Comparison of ENCODE assay signal across 8 cellular contexts in genomic region chr6:11143394-11144371, GRCh38. TPM values are rescaled to one million over a fixed set of nuclear protein-coding genes. Genes with fewer than 3 reads are reported as not detected.
DNase-seq lines count a peak whose midpoint lies in the region; ATAC-seq and TF ChIP-seq lines count a peak whose summit lies in the region.
"Had no signal": no experiment of that assay in that cellular context is flagged by ENCODE, and none has a peak within 500 bp of the region (broad histone marks: within the 10 kb centered on the region; RNA-seq: fewer than 3 reads in every experiment).

No MANE protein-coding gene starts in this region.

- CTCF ChIA-PET in CD4-positive, alpha-beta memory T cell (lab: Charles Lee; ENCODE audit: partially characterized antibody) = interaction anchor here (0.8 to 5.9 kb wide), 9 partner anchors 21 to 432 kb away, joined by 3 to 167 read pairs (median 8); no protein-coding TSS in a partner anchor

- no peaks in the 10 kb centered on the region for H3K9me3 Mint-ChIP-seq in CD4-positive, alpha-beta memory T cell
- H3K9me3 Mint-ChIP-seq: naive thymus-derived CD8-positive, alpha-beta T cell had no signal

- H3K4me1 Mint-ChIP-seq in CD4-positive, alpha-beta memory T cell = peaks cover 0 to 4% (median 0%) of the 10 kb centered on the region in 4 donors

- no peaks in the 10 kb centered on the region for H3K36me3 ChIP-seq in thyroid gland
- H3K36me3 ChIP-seq in CD4-positive, alpha-beta memory T cell (ENCODE audit: insufficient read depth, low read length) = no peaks in the 10 kb centered on the region

- peaks cover 0 to 3% of the 10 kb centered on the region in 2 donors for H3K36me3 Mint-ChIP-seq in CD4-positive, alpha-beta memory T cell
- H3K36me3 Mint-ChIP-seq: naive thymus-derived CD8-positive, alpha-beta T cell had no signal

- no peak overlapping the region for H3K27ac ChIP-seq in thyroid gland
- no peak overlapping the region for H3K27ac ChIP-seq in CD4-positive, alpha-beta memory T cell (ENCODE audit: low read depth, low read length)

- no peaks in the 10 kb centered on the region for H3K4me1 ChIP-seq in thyroid gland
- no peaks in the 10 kb centered on the region for H3K4me1 ChIP-seq in CD4-positive, alpha-beta memory T cell (ENCODE audit: insufficient read depth, low read length)

- POLR2A ChIA-PET in CD4-positive, alpha-beta memory T cell (lab: Charles Lee; ENCODE audit: partially characterized antibody) = no interaction called here

- no peak overlapping the region for H3K4me3 Mint-ChIP-seq in CD4-positive, alpha-beta memory T cell
- H3K4me3 Mint-ChIP-seq: naive thymus-derived CD8-positive, alpha-beta T cell had no signal

- peak; percentile 87 for ATAC-seq in left ventricle myocardium superior

- no peak for TF ChIP-seq CTCF in thyroid gland (IDR thresholded peaks at IDR 0.05)

- peak; percentile 87 for DNase-seq in HS-5 (ENCODE audit: low read depth)
- DNase-seq in SKM-1 treated with dmso at 0.1 percent for 144 hours (lab: John Stamatoyannopoulos, UW; ENCODE audit: unreplicated experiment) = peak; percentile 81
- DNase-seq in left ventricle myocardium superior = peak; percentile 56
- peak; percentile 8 to 19 for DNase-seq in thyroid gland
- no peak for DNase-seq in NCI-H510A (lab: John Stamatoyannopoulos, UW)
- DNase-seq in CD4-positive, alpha-beta memory T cell = no peak
- no peak for DNase-seq in activated CD8-positive, alpha-beta memory T cell treated with anti-CD3 and anti-CD28 coated beads, Interleukin-2, amount 50 U/mL, for 48 hours

- no peaks in the 10 kb centered on the region for H3K27me3 ChIP-seq in thyroid gland
- H3K27me3 ChIP-seq in CD4-positive, alpha-beta memory T cell (ENCODE audit: insufficient read depth, low read length) = no peaks in the 10 kb centered on the region

- TF ChIP-seq POLR2A in thyroid gland (IDR thresholded peaks at IDR 0.05) = no peak

- intact Hi-C loops in left ventricle myocardium superior (cut with micrococcal nuclease) (loop anchor here (1.0 to 10.0 kb wide), 2 partner anchors 353 to 431 kb away; no protein-coding TSS in a partner anchor), thyroid gland (cut with DNase I) (loop anchor here (2.0 to 10.0 kb wide), 2 partner anchors 355 to 431 kb away; no protein-coding TSS in a partner anchor)
- intact Hi-C loops in CD4-positive, alpha-beta memory T cell (cut with micrococcal nuclease) = loop anchor here (1.0 to 2.0 kb wide), 3 partner anchors 29 to 432 kb away; no protein-coding TSS in a partner anchor

- H3K27ac Mint-ChIP-seq in CD4-positive, alpha-beta memory T cell = no peak overlapping the region
- H3K27ac Mint-ChIP-seq: naive thymus-derived CD8-positive, alpha-beta T cell had no signal

- no peak overlapping the region for H3K4me3 ChIP-seq in thyroid gland (replicated peaks in 1 of 3)
- H3K4me3 ChIP-seq in CD4-positive, alpha-beta memory T cell (ENCODE audit: low read length in 2 of 2) = no peak overlapping the region

- 90 to 94% methylated on average over 10 of the region's 10 CpGs for WGBS in thyroid gland, 2 donors

- no peaks in the 10 kb centered on the region for H3K9me3 ChIP-seq in thyroid gland
- no peaks in the 10 kb centered on the region for H3K9me3 ChIP-seq in CD4-positive, alpha-beta memory T cell (ENCODE audit: control insufficient read depth in 1 of 2, low read length in 2 of 2)

- no peaks in the 10 kb centered on the region for H3K27me3 Mint-ChIP-seq in CD4-positive, alpha-beta memory T cell

RNA-seq across cellular contexts. Expression of gene ERVFRD-1, which starts 32.2 kb away (rescaled TPM):
- 0.12 TPM for total RNA-seq in left ventricle myocardium superior
- total RNA-seq in thyroid gland = not detected
- not detected for total RNA-seq in CD4-positive, alpha-beta memory T cell
- under 1 TPM; 0.05 to 0.29 TPM for polyA plus RNA-seq in CD4-positive, alpha-beta memory T cell
- total RNA-seq: naive thymus-derived CD8-positive, alpha-beta T cell had no signal

RNA-seq across cellular contexts. Expression of gene SMIM13, which starts 50.0 kb away (rescaled TPM):
- total RNA-seq in left ventricle myocardium superior (13.1 TPM), thyroid gland (1 to 10 TPM; 5.3 to 7.8 (median 7.1) TPM)
- total RNA-seq in CD4-positive, alpha-beta memory T cell = 1 to 10 TPM; 5.4 to 6.1 TPM
- polyA plus RNA-seq in CD4-positive, alpha-beta memory T cell = 1 to 10 TPM; 2.1 to 5.2 TPM

Comparison
In these comparisons a context has a peak if more than half of its experiments do, and no peak if none do; other contexts are left out.
1. DNase-seq: peak in HS-5 (single experiment), SKM-1 treated with dmso at 0.1 percent for 144 hours (single experiment), left ventricle myocardium superior (single experiment) and thyroid gland (2 of 2); none in NCI-H510A (single experiment), CD4-positive, alpha-beta memory T cell (0 of 5) and activated CD8-positive, alpha-beta memory T cell treated with anti-CD3 and anti-CD28 coated beads, Interleukin-2, amount 50 U/mL, for 48 hours (single experiment).